ENCODE assay signal across 9 cellular contexts in the genomic region with DNA sequence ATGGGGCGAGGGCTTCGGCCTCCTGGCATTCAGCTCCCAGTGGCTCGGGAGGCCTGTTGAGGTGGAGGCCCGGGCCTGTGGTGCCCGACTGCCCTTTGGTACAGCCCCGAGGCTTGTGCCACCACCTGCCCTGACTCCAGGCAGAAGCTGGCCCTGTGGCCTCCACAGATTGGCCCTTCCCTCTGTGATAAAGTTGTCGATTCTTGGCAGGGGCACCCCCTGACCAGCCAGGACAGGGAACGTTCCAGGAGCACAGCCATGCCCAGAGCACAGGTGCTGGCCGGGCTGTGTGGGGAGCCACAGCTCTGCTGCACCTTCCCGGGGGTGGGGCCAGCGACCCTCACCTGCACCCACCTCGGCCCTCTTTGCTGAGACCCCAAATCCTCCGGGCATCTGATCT. TPM values are rescaled to one million over a fixed set of nuclear protein-coding genes. Genes with fewer than 3 reads are reported as not detected.
"Had no signal": no experiment of that assay in that cellular context is flagged by ENCODE, and none has a peak within 500 bp of the region (broad histone marks: within the 10 kb centered on the region; RNA-seq: fewer than 3 reads in every experiment).

No MANE protein-coding gene starts in this region.

- DNase-seq: GOT3, H7, HFFc6, KBM-7 had no signal

- H3K27ac Mint-ChIP-seq: HFFc6 had no signal

- H3K4me3 Mint-ChIP-seq: HFFc6, IgD-negative memory B cell had no signal

- H3K9me3 Mint-ChIP-seq: IgD-negative memory B cell had no signal

- ATAC-seq: HCT116, HepG2 had no signal

RNA-seq across cellular contexts. Expression of a gene that starts 32.7 kb away (rescaled TPM):
- total RNA-seq: H4, H7, HepG2, HFFc6, HT1080 had no signal

RNA-seq across cellular contexts. Expression of a gene that starts 56.4 kb away (rescaled TPM):
- total RNA-seq: H4, HFFc6, HT1080 had no signal
